In the genomic region with DNA sequence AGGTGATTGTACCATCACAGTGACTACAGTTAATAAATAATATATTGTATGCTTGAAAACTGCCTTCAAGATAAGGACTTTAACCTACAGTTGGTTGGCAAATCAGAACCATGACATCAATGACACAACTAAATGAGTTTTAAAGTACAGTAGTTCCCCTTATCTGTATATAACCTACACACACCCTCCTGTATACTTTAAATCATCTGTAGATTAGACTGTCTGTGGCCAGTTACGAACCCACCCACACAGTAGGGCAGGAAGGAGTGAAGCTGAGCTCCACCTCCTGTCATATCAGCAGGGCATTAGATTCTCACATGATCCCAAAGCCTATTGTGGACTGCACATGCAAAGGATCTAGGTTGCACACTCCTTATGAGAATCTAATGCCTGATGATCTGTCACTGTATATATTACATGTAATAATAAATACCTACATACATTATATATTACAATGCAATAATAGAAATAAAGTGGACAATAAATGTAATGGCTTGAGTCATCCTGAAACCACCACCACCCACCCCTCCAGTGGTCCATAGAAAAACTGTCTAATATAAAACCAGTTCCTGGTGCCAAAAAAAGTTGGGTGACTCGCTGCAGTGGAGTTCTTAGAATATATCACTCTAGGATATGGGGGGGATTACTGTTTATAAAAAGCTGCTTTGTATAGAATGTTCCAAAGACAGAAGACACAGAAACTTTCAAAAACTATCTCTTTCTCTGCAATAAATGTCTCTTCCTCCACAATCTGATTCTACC, we compare ENCODE assay signal across 1 cellular context.
A peak's percentile ranks its signal among the peaks of the same experiment; 100 is the strongest.
TF ChIP-seq lines count a peak whose summit lies in the region.

No MANE protein-coding gene starts in this region.

TF ChIP-seq in K562, 482 proteins besides CTCF, POLR2A, EP300 and RAD21 (continued from another document and continues in another):
- TF ChIP-seq, protein P1, sequence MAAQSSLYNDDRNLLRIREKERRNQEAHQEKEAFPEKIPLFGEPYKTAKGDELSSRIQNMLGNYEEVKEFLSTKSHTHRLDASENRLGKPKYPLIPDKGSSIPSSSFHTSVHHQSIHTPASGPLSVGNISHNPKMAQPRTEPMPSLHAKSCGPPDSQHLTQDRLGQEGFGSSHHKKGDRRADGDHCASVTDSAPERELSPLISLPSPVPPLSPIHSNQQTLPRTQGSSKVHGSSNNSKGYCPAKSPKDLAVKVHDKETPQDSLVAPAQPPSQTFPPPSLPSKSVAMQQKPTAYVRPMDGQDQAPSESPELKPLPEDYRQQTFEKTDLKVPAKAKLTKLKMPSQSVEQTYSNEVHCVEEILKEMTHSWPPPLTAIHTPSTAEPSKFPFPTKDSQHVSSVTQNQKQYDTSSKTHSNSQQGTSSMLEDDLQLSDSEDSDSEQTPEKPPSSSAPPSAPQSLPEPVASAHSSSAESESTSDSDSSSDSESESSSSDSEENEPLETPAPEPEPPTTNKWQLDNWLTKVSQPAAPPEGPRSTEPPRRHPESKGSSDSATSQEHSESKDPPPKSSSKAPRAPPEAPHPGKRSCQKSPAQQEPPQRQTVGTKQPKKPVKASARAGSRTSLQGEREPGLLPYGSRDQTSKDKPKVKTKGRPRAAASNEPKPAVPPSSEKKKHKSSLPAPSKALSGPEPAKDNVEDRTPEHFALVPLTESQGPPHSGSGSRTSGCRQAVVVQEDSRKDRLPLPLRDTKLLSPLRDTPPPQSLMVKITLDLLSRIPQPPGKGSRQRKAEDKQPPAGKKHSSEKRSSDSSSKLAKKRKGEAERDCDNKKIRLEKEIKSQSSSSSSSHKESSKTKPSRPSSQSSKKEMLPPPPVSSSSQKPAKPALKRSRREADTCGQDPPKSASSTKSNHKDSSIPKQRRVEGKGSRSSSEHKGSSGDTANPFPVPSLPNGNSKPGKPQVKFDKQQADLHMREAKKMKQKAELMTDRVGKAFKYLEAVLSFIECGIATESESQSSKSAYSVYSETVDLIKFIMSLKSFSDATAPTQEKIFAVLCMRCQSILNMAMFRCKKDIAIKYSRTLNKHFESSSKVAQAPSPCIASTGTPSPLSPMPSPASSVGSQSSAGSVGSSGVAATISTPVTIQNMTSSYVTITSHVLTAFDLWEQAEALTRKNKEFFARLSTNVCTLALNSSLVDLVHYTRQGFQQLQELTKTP (IDR thresholded peaks at IDR 0.05; ENCODE audit: low read depth in 1 of 2, partially characterized antibody in 2 of 2) = no peak
- TF ChIP-seq GABPB2 (CRISPR knock-in tag; conservative IDR thresholded peaks at IDR 0.05) (no peak), ZNF133 (CRISPR knock-in tag; IDR thresholded peaks at IDR 0.05) (no peak), NR1H2 (CRISPR knock-in tag; IDR thresholded peaks at IDR 0.05) (no peak), CBX1 (IDR thresholded peaks at IDR 0.05; ENCODE audit: low read depth) (no peak; the same call in 1 of the 2 replicates), STAT5A (IDR thresholded peaks at IDR 0.05; ENCODE audit: borderline replicate concordance, low read length) (no peak), ZNF583 (CRISPR knock-in tag; IDR thresholded peaks at IDR 0.05) (no peak), PRPF4 (IDR thresholded peaks at IDR 0.05; ENCODE audit: insufficient read depth, low read depth, low read length, poor library complexity, severe bottlenecking) (no peak), ZNF766 (CRISPR knock-in tag; conservative IDR thresholded peaks at IDR 0.05) (no peak), EHMT2 (IDR thresholded peaks at IDR 0.05) (no peak), CEBPB (tag; IDR thresholded peaks at IDR 0.05) (no peak), NR2C2 (CRISPR knock-in tag; IDR thresholded peaks at IDR 0.05) (no peak), NR2C2 (tag; IDR thresholded peaks at IDR 0.05) (no peak), EGR1 (conservative IDR thresholded peaks at IDR 0.05) (peak; percentile 72), TEAD2 (tag; IDR thresholded peaks at IDR 0.05) (no peak)
- TF ChIP-seq, protein P2, sequence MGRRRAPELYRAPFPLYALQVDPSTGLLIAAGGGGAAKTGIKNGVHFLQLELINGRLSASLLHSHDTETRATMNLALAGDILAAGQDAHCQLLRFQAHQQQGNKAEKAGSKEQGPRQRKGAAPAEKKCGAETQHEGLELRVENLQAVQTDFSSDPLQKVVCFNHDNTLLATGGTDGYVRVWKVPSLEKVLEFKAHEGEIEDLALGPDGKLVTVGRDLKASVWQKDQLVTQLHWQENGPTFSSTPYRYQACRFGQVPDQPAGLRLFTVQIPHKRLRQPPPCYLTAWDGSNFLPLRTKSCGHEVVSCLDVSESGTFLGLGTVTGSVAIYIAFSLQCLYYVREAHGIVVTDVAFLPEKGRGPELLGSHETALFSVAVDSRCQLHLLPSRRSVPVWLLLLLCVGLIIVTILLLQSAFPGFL (CRISPR knock-in tag; IDR thresholded peaks at IDR 0.05) = no peak
- TF ChIP-seq, protein P3, sequence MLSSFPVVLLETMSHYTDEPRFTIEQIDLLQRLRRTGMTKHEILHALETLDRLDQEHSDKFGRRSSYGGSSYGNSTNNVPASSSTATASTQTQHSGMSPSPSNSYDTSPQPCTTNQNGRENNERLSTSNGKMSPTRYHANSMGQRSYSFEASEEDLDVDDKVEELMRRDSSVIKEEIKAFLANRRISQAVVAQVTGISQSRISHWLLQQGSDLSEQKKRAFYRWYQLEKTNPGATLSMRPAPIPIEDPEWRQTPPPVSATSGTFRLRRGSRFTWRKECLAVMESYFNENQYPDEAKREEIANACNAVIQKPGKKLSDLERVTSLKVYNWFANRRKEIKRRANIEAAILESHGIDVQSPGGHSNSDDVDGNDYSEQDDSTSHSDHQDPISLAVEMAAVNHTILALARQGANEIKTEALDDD (IDR thresholded peaks at IDR 0.05) = no peak
- TF ChIP-seq, protein P4, sequence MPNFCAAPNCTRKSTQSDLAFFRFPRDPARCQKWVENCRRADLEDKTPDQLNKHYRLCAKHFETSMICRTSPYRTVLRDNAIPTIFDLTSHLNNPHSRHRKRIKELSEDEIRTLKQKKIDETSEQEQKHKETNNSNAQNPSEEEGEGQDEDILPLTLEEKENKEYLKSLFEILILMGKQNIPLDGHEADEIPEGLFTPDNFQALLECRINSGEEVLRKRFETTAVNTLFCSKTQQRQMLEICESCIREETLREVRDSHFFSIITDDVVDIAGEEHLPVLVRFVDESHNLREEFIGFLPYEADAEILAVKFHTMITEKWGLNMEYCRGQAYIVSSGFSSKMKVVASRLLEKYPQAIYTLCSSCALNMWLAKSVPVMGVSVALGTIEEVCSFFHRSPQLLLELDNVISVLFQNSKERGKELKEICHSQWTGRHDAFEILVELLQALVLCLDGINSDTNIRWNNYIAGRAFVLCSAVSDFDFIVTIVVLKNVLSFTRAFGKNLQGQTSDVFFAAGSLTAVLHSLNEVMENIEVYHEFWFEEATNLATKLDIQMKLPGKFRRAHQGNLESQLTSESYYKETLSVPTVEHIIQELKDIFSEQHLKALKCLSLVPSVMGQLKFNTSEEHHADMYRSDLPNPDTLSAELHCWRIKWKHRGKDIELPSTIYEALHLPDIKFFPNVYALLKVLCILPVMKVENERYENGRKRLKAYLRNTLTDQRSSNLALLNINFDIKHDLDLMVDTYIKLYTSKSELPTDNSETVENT (CRISPR knock-in tag; IDR thresholded peaks at IDR 0.05) = no peak
- TF ChIP-seq, protein P5, sequence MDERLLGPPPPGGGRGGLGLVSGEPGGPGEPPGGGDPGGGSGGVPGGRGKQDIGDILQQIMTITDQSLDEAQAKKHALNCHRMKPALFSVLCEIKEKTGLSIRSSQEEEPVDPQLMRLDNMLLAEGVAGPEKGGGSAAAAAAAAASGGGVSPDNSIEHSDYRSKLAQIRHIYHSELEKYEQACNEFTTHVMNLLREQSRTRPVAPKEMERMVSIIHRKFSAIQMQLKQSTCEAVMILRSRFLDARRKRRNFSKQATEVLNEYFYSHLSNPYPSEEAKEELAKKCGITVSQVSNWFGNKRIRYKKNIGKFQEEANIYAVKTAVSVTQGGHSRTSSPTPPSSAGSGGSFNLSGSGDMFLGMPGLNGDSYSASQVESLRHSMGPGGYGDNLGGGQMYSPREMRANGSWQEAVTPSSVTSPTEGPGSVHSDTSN (CRISPR knock-in tag; IDR thresholded peaks at IDR 0.05; ENCODE audit: low read depth) = 0 out of 2 replicates have a peak, but pooled peaks have one; percentile 17
- TF ChIP-seq, protein P5 (tag; conservative IDR thresholded peaks at IDR 0.05; ENCODE audit: low read depth) = no peak; the same call in 1 of the 2 replicates
- TF ChIP-seq, protein P6, sequence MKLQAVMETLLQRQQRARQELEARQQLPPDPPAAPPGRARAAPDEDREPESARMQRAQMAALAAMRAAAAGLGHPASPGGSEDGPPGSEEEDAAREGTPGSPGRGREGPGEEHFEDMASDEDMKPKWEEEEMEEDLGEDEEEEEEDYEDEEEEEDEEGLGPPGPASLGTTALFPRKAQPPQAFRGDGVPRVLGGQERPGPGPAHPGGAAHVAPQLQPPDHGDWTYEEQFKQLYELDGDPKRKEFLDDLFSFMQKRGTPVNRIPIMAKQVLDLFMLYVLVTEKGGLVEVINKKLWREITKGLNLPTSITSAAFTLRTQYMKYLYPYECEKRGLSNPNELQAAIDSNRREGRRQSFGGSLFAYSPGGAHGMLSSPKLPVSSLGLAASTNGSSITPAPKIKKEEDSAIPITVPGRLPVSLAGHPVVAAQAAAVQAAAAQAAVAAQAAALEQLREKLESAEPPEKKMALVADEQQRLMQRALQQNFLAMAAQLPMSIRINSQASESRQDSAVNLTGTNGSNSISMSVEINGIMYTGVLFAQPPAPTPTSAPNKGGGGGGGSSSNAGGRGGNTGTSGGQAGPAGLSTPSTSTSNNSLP (IDR thresholded peaks at IDR 0.05; ENCODE audit: borderline replicate concordance, low read depth, low read length) = peak; percentile 38; the same call in 1 of the 2 replicates
- TF ChIP-seq, protein P7, sequence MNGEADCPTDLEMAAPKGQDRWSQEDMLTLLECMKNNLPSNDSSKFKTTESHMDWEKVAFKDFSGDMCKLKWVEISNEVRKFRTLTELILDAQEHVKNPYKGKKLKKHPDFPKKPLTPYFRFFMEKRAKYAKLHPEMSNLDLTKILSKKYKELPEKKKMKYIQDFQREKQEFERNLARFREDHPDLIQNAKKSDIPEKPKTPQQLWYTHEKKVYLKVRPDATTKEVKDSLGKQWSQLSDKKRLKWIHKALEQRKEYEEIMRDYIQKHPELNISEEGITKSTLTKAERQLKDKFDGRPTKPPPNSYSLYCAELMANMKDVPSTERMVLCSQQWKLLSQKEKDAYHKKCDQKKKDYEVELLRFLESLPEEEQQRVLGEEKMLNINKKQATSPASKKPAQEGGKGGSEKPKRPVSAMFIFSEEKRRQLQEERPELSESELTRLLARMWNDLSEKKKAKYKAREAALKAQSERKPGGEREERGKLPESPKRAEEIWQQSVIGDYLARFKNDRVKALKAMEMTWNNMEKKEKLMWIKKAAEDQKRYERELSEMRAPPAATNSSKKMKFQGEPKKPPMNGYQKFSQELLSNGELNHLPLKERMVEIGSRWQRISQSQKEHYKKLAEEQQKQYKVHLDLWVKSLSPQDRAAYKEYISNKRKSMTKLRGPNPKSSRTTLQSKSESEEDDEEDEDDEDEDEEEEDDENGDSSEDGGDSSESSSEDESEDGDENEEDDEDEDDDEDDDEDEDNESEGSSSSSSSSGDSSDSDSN (IDR thresholded peaks at IDR 0.05; ENCODE audit: borderline replicate concordance in 1 of 2, low read depth in 2 of 2, low read length in 2 of 2) = no peak
- TF ChIP-seq, protein P8, sequence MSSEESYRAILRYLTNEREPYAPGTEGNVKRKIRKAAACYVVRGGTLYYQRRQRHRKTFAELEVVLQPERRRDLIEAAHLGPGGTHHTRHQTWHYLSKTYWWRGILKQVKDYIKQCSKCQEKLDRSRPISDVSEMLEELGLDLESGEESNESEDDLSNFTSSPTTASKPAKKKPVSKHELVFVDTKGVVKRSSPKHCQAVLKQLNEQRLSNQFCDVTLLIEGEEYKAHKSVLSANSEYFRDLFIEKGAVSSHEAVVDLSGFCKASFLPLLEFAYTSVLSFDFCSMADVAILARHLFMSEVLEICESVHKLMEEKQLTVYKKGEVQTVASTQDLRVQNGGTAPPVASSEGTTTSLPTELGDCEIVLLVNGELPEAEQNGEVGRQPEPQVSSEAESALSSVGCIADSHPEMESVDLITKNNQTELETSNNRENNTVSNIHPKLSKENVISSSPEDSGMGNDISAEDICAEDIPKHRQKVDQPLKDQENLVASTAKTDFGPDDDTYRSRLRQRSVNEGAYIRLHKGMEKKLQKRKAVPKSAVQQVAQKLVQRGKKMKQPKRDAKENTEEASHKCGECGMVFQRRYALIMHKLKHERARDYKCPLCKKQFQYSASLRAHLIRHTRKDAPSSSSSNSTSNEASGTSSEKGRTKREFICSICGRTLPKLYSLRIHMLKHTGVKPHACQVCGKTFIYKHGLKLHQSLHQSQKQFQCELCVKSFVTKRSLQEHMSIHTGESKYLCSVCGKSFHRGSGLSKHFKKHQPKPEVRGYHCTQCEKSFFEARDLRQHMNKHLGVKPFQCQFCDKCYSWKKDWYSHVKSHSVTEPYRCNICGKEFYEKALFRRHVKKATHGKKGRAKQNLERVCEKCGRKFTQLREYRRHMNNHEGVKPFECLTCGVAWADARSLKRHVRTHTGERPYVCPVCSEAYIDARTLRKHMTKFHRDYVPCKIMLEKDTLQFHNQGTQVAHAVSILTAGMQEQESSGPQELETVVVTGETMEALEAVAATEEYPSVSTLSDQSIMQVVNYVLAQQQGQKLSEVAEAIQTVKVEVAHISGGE (CRISPR knock-in tag; IDR thresholded peaks at IDR 0.05) = no peak
- TF ChIP-seq, protein P9, sequence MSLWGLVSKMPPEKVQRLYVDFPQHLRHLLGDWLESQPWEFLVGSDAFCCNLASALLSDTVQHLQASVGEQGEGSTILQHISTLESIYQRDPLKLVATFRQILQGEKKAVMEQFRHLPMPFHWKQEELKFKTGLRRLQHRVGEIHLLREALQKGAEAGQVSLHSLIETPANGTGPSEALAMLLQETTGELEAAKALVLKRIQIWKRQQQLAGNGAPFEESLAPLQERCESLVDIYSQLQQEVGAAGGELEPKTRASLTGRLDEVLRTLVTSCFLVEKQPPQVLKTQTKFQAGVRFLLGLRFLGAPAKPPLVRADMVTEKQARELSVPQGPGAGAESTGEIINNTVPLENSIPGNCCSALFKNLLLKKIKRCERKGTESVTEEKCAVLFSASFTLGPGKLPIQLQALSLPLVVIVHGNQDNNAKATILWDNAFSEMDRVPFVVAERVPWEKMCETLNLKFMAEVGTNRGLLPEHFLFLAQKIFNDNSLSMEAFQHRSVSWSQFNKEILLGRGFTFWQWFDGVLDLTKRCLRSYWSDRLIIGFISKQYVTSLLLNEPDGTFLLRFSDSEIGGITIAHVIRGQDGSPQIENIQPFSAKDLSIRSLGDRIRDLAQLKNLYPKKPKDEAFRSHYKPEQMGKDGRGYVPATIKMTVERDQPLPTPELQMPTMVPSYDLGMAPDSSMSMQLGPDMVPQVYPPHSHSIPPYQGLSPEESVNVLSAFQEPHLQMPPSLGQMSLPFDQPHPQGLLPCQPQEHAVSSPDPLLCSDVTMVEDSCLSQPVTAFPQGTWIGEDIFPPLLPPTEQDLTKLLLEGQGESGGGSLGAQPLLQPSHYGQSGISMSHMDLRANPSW (CRISPR knock-in tag; IDR thresholded peaks at IDR 0.05) = no peak
- TF ChIP-seq, protein P10, sequence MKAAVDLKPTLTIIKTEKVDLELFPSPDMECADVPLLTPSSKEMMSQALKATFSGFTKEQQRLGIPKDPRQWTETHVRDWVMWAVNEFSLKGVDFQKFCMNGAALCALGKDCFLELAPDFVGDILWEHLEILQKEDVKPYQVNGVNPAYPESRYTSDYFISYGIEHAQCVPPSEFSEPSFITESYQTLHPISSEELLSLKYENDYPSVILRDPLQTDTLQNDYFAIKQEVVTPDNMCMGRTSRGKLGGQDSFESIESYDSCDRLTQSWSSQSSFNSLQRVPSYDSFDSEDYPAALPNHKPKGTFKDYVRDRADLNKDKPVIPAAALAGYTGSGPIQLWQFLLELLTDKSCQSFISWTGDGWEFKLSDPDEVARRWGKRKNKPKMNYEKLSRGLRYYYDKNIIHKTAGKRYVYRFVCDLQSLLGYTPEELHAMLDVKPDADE (conservative IDR thresholded peaks at IDR 0.05; ENCODE audit: control insufficient read depth, low read depth, low read length) = no peak
